Comparison of ENCODE assay signal across 9 cellular contexts in genomic region chr15:92625297-92625980, GRCh38. TPM values are rescaled to one million over a fixed set of nuclear protein-coding genes. Genes with fewer than 3 reads are reported as not detected.
DNase-seq lines count a peak whose midpoint lies in the region; ATAC-seq and TF ChIP-seq lines count a peak whose summit lies in the region.
"Had no signal": no experiment of that assay in that cellular context is flagged by ENCODE, and none has a peak within 500 bp of the region (broad histone marks: within the 10 kb centered on the region; RNA-seq: fewer than 3 reads in every experiment).

No MANE protein-coding gene starts in this region.

- DNase-seq in DMS53 (lab: John Stamatoyannopoulos, UW), result peak; percentile 55
- DNase-seq in DMS53 treated with DMSO at 0.1 percent for 48 hours (lab: John Stamatoyannopoulos, UW; ENCODE audit: unreplicated experiment), result no peak
- DNase-seq in osteocyte (ENCODE audit: extremely low spot score, unreplicated experiment), result no peak
- DNase-seq in DMS 273 (lab: John Stamatoyannopoulos, UW; ENCODE audit: unreplicated experiment), result no peak
- no peak for DNase-seq in NCI-H1436 treated with DMSO at 0.1 percent for 48 hours (lab: John Stamatoyannopoulos, UW)
- no peak for DNase-seq in NCI-H2029 treated with DMSO at 0.1 percent for 48 hours (lab: John Stamatoyannopoulos, UW)

- peak; percentile 77 for ATAC-seq in HG02981 (IDR thresholded peaks at IDR 0.05; ENCODE audit: unreplicated experiment)

- H3K27ac Mint-ChIP-seq in osteocyte (ENCODE audit: unreplicated experiment), result peak overlapping the region; percentile 63

- no peak for TF ChIP-seq CTCF in osteocyte (IDR thresholded peaks at IDR 0.05)

- peak overlapping the region; percentile 94 for H3K27ac ChIP-seq in angular gyrus (ENCODE audit: low read depth, low read length)
- H3K27ac ChIP-seq: 22Rv1 had no signal

- H3K36me3 Mint-ChIP-seq in osteocyte (ENCODE audit: unreplicated experiment), result peaks cover 2% of the 10 kb centered on the region

- H3K27me3 Mint-ChIP-seq in osteocyte (ENCODE audit: unreplicated experiment), result peaks cover 2% of the 10 kb centered on the region

- H3K9me3 Mint-ChIP-seq in osteocyte (ENCODE audit: unreplicated experiment), result no peaks in the 10 kb centered on the region

- peaks cover 43% of the 10 kb centered on the region for H3K4me1 Mint-ChIP-seq in osteocyte (ENCODE audit: unreplicated experiment)

- H3K4me3 Mint-ChIP-seq in osteocyte (ENCODE audit: unreplicated experiment), result no peak overlapping the region

RNA-seq across cellular contexts. Expression of gene FAM174B, which starts 30.1 kb away (rescaled TPM):
- total RNA-seq in osteocyte, result 8.2 and 11.0 TPM in 2 replicates
